8 cellular contexts compared by ENCODE assay signal in the genomic region with DNA sequence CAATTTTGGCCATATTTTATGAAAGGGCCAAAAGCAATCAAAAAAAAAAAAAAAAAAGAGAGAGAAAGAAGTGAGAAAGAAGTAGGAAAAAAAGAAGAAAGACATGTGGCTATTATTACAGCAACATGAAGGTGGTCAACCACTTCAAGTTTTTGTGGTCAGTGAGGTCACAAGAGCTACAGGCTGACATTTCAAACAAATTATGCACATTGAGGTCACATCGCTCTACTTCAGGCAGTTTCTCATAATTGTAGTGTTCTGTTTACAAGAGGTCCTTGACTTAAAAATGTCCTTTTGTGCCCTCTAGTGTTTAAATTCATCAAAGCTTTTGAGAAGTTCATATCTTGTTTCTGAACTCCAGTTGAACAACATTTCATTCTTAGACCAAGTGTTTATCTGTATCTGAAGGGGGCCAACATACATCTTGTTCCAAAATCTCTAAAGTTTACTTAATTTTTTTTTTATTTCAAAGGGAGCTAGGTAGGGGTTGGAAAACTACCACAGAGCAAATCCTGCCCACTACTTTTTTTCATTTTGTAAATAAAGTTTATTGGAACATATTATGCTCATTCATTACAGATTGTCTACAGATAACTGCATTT.
A peak's percentile ranks its signal among the peaks of the same experiment; 100 is the strongest.
DNase-seq lines count a peak whose midpoint lies in the region; ATAC-seq, FAIRE-seq and TF ChIP-seq lines count a peak whose summit lies in the region.

No MANE protein-coding gene starts in this region.

- H3K27me3 ChIP-seq in OCI-LY3 (ENCODE audit: low read depth, low read length) (no peaks in the 10 kb centered on the region), bronchial epithelial cell (ENCODE audit: control insufficient read depth, insufficient read depth, low read length) (no peaks in the 10 kb centered on the region), HepG2 (ENCODE audit: control insufficient read depth in 1 of 2, insufficient read depth in 2 of 2, low read length in 2 of 2) (no peaks in the 10 kb centered on the region), upper lobe of right lung (no peaks in the 10 kb centered on the region)

- DNase-seq in activated naive CD4-positive, alpha-beta T cell treated with anti-CD3 and anti-CD28 coated beads for 36 hours = peak; percentile 15
- DNase-seq in activated naive CD4-positive, alpha-beta T cell treated with anti-CD3 and anti-CD28 coated beads, Interleukin-2, amount 50 U/mL, for 16 hours = no peak
- DNase-seq in HS-5 (ENCODE audit: low read depth) (peak; percentile 53), bronchial epithelial cell (ENCODE audit: low read depth) (peak; percentile 76), HepG2 (ENCODE audit: low spot score) (peak; percentile 50), upper lobe of right lung (no peak)

- H3K79me2 ChIP-seq in OCI-LY3 (ENCODE audit: low read length) (no peaks in the 10 kb centered on the region), HepG2 (ENCODE audit: insufficient read depth, low read length) (no peaks in the 10 kb centered on the region)

- in situ Hi-C loops in HepG2 (cut with HindIII; ENCODE audit: extremely low pct_ligation_motif_present, low pct_unique_long_range_greater_than_20kb) = loop anchor here (25.0 kb wide), 5 partner anchors 282 to 1282 kb away; no protein-coding TSS in a partner anchor

- no peak overlapping the region for H3K4me3 Mint-ChIP-seq in activated naive CD4-positive, alpha-beta T cell treated with anti-CD3 and anti-CD28 coated beads for 36 hours

- no peak for TF ChIP-seq POLR2A in HepG2 (IDR thresholded peaks at IDR 0.05; ENCODE audit: insufficient read depth in 1 of 2, low read depth in 2 of 2, low read length in 2 of 2)

- TF ChIP-seq RAD21 in HepG2 (CRISPR knock-in tag; IDR thresholded peaks at IDR 0.05) = no peak

- no peaks in the 10 kb centered on the region for H3K36me3 ChIP-seq in OCI-LY3 (replicated peaks; ENCODE audit: low read depth, low read length)
- no peaks in the 10 kb centered on the region for H3K36me3 ChIP-seq in bronchial epithelial cell (ENCODE audit: control insufficient read depth, insufficient read depth, low read length)
- no peaks in the 10 kb centered on the region for H3K36me3 ChIP-seq in HepG2 (replicated peaks in 1 of 2; ENCODE audit: control insufficient read depth in 1 of 2, insufficient read depth in 2 of 2, low read length in 2 of 2)
- H3K36me3 ChIP-seq in upper lobe of right lung = no peaks in the 10 kb centered on the region

- no peak overlapping the region for H3K27ac Mint-ChIP-seq in activated naive CD4-positive, alpha-beta T cell treated with anti-CD3 and anti-CD28 coated beads for 36 hours

- H3K27ac ChIP-seq in OCI-LY3 (ENCODE audit: low read length) (no peak overlapping the region), HepG2 (ENCODE audit: extremely low read length, insufficient read depth, low read length) (no peak overlapping the region), upper lobe of right lung (no peak overlapping the region)

- TF ChIP-seq EP300 in HepG2 (IDR thresholded peaks at IDR 0.05; ENCODE audit: low read depth in 2 of 2, low read length in 2 of 2) = no peak
- no peak for TF ChIP-seq EP300 in HepG2 (CRISPR knock-in tag; IDR thresholded peaks at IDR 0.05; ENCODE audit: borderline replicate concordance)

- TF ChIP-seq CTCF in OCI-LY3 (IDR thresholded peaks at IDR 0.05; ENCODE audit: low read depth, low read length) (peak; percentile 51), bronchial epithelial cell (IDR thresholded peaks at IDR 0.05; ENCODE audit: insufficient read depth, low read length, severe bottlenecking) (peak; percentile 40), HepG2 (CRISPR knock-in tag; IDR thresholded peaks at IDR 0.05) (peak; percentile 68), upper lobe of right lung (IDR thresholded peaks at IDR 0.05) (peak; percentile 55)

- no peaks in the 10 kb centered on the region for H3K36me3 Mint-ChIP-seq in activated naive CD4-positive, alpha-beta T cell treated with anti-CD3 and anti-CD28 coated beads for 36 hours (ENCODE audit: low read depth)

- 82% methylated on average over 1 of the region's 1 CpG for WGBS in HepG2 (ENCODE audit: low lambda C conversion rate)

- no peaks in the 10 kb centered on the region for H3K4me1 Mint-ChIP-seq in activated naive CD4-positive, alpha-beta T cell treated with anti-CD3 and anti-CD28 coated beads for 36 hours (ENCODE audit: low read depth)

- no TSS peak for BruUV-seq in HepG2 (replicated peaks; lab: Mats Ljungman, UMichigan)

- intact Hi-C loops in activated naive CD4-positive, alpha-beta T cell treated with anti-CD3 and anti-CD28 coated beads for 36 hours (cut with micrococcal nuclease) = loop anchor here (1.0 to 5.0 kb wide), 5 partner anchors 13 to 508 kb away; no protein-coding TSS in a partner anchor
- intact Hi-C loops in HepG2 (cut with micrococcal nuclease; ENCODE audit: unreplicated experiment) = loop anchor here (1.0 to 10.0 kb wide), 3 partner anchors 192 to 1004 kb away; no protein-coding TSS in a partner anchor
- intact Hi-C loops in upper lobe of right lung (cut with DNase I) = no loop called here

- ATAC-seq in GM21529 (IDR thresholded peaks at IDR 0.05; ENCODE audit: unreplicated experiment) (peak; percentile 96), HepG2 (peak; percentile 62; the same call in 2 of the 3 replicates), upper lobe of right lung (peak; percentile 87)

- H3K4me3 ChIP-seq in OCI-LY3 (ENCODE audit: low read length) (no peak overlapping the region), bronchial epithelial cell (ENCODE audit: low read depth, low read length) (no peak overlapping the region), HepG2 (replicated peaks in 1 of 3; ENCODE audit: insufficient read depth in 1 of 3, low read depth in 2 of 3, low read length in 3 of 3) (no peak overlapping the region), upper lobe of right lung (no peak overlapping the region)

- FAIRE-seq in bronchial epithelial cell (lab: Jason Lieb, UNC) = peak; percentile 7
- peak; percentile 83 for FAIRE-seq in HepG2 (lab: Jason Lieb, UNC)

- H3K4me1 ChIP-seq in OCI-LY3 (ENCODE audit: low read length) = no peaks in the 10 kb centered on the region
- no peaks in the 10 kb centered on the region for H3K4me1 ChIP-seq in HepG2 (ENCODE audit: insufficient read depth, low read length)
- H3K4me1 ChIP-seq in upper lobe of right lung = no peaks in the 10 kb centered on the region

- POLR2A ChIA-PET in HepG2 (lab: Yijun Ruan, JAX) = no interaction called here

- no peak overlapping the region for H3K9ac ChIP-seq in OCI-LY3 (ENCODE audit: low read length)
- H3K9ac ChIP-seq in HepG2 (ENCODE audit: insufficient read depth, low read depth, low read length) = no peak overlapping the region

- CTCF ChIA-PET in activated naive CD4-positive, alpha-beta T cell treated with anti-CD3 and anti-CD28 coated beads for 36 hours (lab: Charles Lee) = interaction anchor here (0.6 to 4.1 kb wide), 29 partner anchors 9 to 510 kb away, joined by 3 to 58 read pairs (median 4); no protein-coding TSS in a partner anchor
- CTCF ChIA-PET in HepG2 (lab: Yijun Ruan, JAX; ENCODE audit: low intra/inter-chr PET ratio, low total read pairs) = interaction anchor here (1.6 to 3.7 kb wide), 2 partner anchors 190 to 192 kb away, joined by 4 to 29 read pairs; no protein-coding TSS in a partner anchor

- H4K20me1 ChIP-seq in OCI-LY3 (ENCODE audit: insufficient read depth, low read length) (no peaks in the 10 kb centered on the region), HepG2 (ENCODE audit: insufficient read depth, low read length) (no peaks in the 10 kb centered on the region)

- H3K4me2 ChIP-seq in OCI-LY3 (ENCODE audit: low read length) (0 out of 2 replicates have a peak overlapping the region, but pooled peaks have one; percentile 17), HepG2 (ENCODE audit: low read depth, low read length) (no peak overlapping the region)

- H3K9me3 ChIP-seq in OCI-LY3 (ENCODE audit: insufficient read depth, low read length) = no peaks in the 10 kb centered on the region
- no peaks in the 10 kb centered on the region; the same call in 1 of the 2 replicates for H3K9me3 ChIP-seq in HepG2 (ENCODE audit: low read length)
- H3K9me3 ChIP-seq in upper lobe of right lung = no peaks in the 10 kb centered on the region

- no peaks in the 10 kb centered on the region for H3K9me3 Mint-ChIP-seq in activated naive CD4-positive, alpha-beta T cell treated with anti-CD3 and anti-CD28 coated beads for 36 hours

- H3K27me3 Mint-ChIP-seq in activated naive CD4-positive, alpha-beta T cell treated with anti-CD3 and anti-CD28 coated beads for 36 hours (ENCODE audit: low read depth) = no peaks in the 10 kb centered on the region

- no peak overlapping the region for H2AFZ ChIP-seq in OCI-LY3 (ENCODE audit: low read depth, low read length)
- no peak overlapping the region for H2AFZ ChIP-seq in HepG2 (ENCODE audit: low read length)

TF ChIP-seq in HepG2, 621 proteins besides CTCF, POLR2A, EP300 and RAD21:
- TF ChIP-seq STAG1 (CRISPR knock-in tag; IDR thresholded peaks at IDR 0.05) = peak; percentile 65
- no peak for TF ChIP-seq ZNF326 (CRISPR knock-in tag; IDR thresholded peaks at IDR 0.05; ENCODE audit: borderline replicate concordance)
- TF ChIP-seq KAT2B (IDR thresholded peaks at IDR 0.05; ENCODE audit: borderline replicate concordance, low read depth, low read length) = no peak
- TF ChIP-seq SMC3 (IDR thresholded peaks at IDR 0.05; ENCODE audit: low read length) = peak; percentile 49
- TF ChIP-seq, protein P1, sequence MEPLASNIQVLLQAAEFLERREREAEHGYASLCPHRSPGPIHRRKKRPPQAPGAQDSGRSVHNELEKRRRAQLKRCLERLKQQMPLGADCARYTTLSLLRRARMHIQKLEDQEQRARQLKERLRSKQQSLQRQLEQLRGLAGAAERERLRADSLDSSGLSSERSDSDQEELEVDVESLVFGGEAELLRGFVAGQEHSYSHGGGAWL (CRISPR knock-in tag; IDR thresholded peaks at IDR 0.05) = no peak

Comparison
In these comparisons a context has a peak if more than half of its experiments do, and no peak if none do; other contexts are left out.
1. DNase-seq: peak in activated naive CD4-positive, alpha-beta T cell treated with anti-CD3 and anti-CD28 coated beads for 36 hours (single experiment), HS-5 (single experiment), bronchial epithelial cell (single experiment) and HepG2 (single experiment); none in activated naive CD4-positive, alpha-beta T cell treated with anti-CD3 and anti-CD28 coated beads, Interleukin-2, amount 50 U/mL, for 16 hours (single experiment) and upper lobe of right lung (single experiment).
2. Peak in every context shown above with its lines, with median percentiles within 50 percentile points of each other: ATAC-seq and CTCF ChIP-seq.